25 cellular contexts compared by ENCODE assay signal in the genomic region with DNA sequence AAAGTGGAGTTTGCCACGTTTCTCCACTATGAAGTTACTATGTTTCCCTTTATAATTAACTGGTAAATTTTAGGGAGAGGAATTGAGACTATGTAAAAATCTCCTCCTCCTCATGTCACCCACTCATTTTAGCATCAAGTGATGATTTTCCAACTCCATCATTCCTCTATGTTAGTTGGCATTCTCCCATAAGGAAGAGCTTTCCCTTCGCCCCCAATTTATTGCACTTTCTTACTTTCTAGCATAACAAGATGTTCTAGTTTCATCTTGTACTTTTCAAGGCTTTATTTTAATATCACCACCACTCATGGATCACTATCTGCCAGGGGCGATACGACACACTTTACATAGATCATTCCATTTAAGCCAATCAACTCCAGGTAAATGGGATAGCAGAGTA.
"Had no signal": no experiment of that assay in that cellular context is flagged by ENCODE, and none has a peak within 500 bp of the region (broad histone marks: within the 10 kb centered on the region; RNA-seq: fewer than 3 reads in every experiment).

No MANE protein-coding gene starts in this region.

- DNase-seq: activated effector memory CD4-positive, alpha-beta T cell treated with anti-CD3 and anti-CD28 coated beads, Interleukin-2, amount 50 U/mL, for 16 hours; activated effector memory CD4-positive, alpha-beta T cell treated with Interleukin-2 at 50 U/mL for 16 hours; activated gamma-delta T cell; activated gamma-delta T cell treated with Interleukin-2 at 50 U/mL for 16 hours; activated naive CD4-positive, alpha-beta T cell; activated naive CD4-positive, alpha-beta T cell treated with anti-CD3 and anti-CD28 coated beads for 36 hours; activated naive CD4-positive, alpha-beta T cell treated with anti-CD3 and anti-CD28 coated beads, Interleukin-2, amount 10 ng/mL, durations not matched to agents 7 days and 5 days; activated naive CD4-positive, alpha-beta T cell treated with anti-CD3 and anti-CD28 coated beads, Interleukin-2, amount 50 U/mL, for 16 hours; activated naive CD4-positive, alpha-beta T cell treated with Interleukin-2 at 50 U/mL for 16 hours; activated naive CD8-positive, alpha-beta T cell treated with anti-CD3 and anti-CD28 coated beads for 36 hours; activated naive CD8-positive, alpha-beta T cell treated with anti-CD3 and anti-CD28 coated beads, Interleukin-2, amount 10 ng/mL, durations not matched to agents 7 days and 5 days; activated naive CD8-positive, alpha-beta T cell treated with anti-CD3 and anti-CD28 coated beads, Interleukin-2, amount 50 U/mL, for 24 hours; activated T-cell treated with anti-CD3 and anti-CD28 coated beads, Interleukin-2, amount 50 U/mL, for 1 hour; activated T-cell treated with anti-CD3 and anti-CD28 coated beads, Interleukin-2, amount 50 U/mL, for 24 hours; activated T-cell treated with anti-CD3 and anti-CD28 coated beads, Interleukin-2, amount 50 U/mL, for 4 hours; activated T-cell treated with anti-CD3 and anti-CD28 coated beads, Interleukin-2, amount 50 U/mL, for 48 hours; activated T-cell treated with anti-CD3 and anti-CD28 coated beads, Interleukin-2, amount 50 U/mL, for 72 hours; adrenal gland; amniotic stem cell; amygdala; aorta; body of pancreas; brain microvascular endothelial cell; central memory CD4-positive, alpha-beta T cell; cerebellar nuclear complex had no signal
